In genomic region chr6:128118401-128118800, GRCh38 we compare ENCODE assay signal across 20 cellular contexts.
A peak's percentile ranks its signal among the peaks of the same experiment; 100 is the strongest.
DNase-seq lines count a peak whose midpoint lies in the region; FAIRE-seq and TF ChIP-seq lines count a peak whose summit lies in the region.
"Had no signal": no experiment of that assay in that cellular context is flagged by ENCODE, and none has a peak within 500 bp of the region (broad histone marks: within the 10 kb centered on the region; RNA-seq: fewer than 3 reads in every experiment).

No MANE protein-coding gene starts in this region.

- peak; percentile 62 for FAIRE-seq in GM18507 (lab: Jason Lieb, UNC)
- FAIRE-seq: TTC549 had no signal

- no peak overlapping the region for H3K4me3 Mint-ChIP-seq in mesothelial cell of epicardium
- H3K4me3 Mint-ChIP-seq: activated CD4-positive, alpha-beta T cell treated with anti-CD3 and anti-CD28 coated beads, Interleukin-2, amount 10 ng/mL, durations not matched to agents 24 days and 14 days; CD4-positive, CD25-positive, alpha-beta regulatory T cell had no signal

- H3K36me3 ChIP-seq in skeletal muscle satellite cell (ENCODE audit: insufficient read depth, low read length) = no peaks in the 10 kb centered on the region
- H3K36me3 ChIP-seq: lower lobe of right lung, spleen, thoracic aorta had no signal

- H3K27ac Mint-ChIP-seq in mesothelial cell of epicardium = no peak overlapping the region
- H3K27ac Mint-ChIP-seq: activated CD4-positive, alpha-beta T cell treated with anti-CD3 and anti-CD28 coated beads, Interleukin-2, amount 10 ng/mL, durations not matched to agents 24 days and 14 days; CD4-positive, CD25-positive, alpha-beta regulatory T cell had no signal

- H3K4me1 ChIP-seq in skeletal muscle satellite cell (ENCODE audit: control insufficient read depth, insufficient read depth, low read length) = peaks cover 13% of the 10 kb centered on the region
- H3K4me1 ChIP-seq: lower lobe of right lung had no signal

- H3K27me3 ChIP-seq in skeletal muscle satellite cell (ENCODE audit: control insufficient read depth, insufficient read depth, low read length) = no peaks in the 10 kb centered on the region
- H3K27me3 ChIP-seq: spleen had no signal

- H3K9ac ChIP-seq in skeletal muscle satellite cell (ENCODE audit: low read depth, low read length) = no peak overlapping the region

- H3K4me1 Mint-ChIP-seq in mesothelial cell of epicardium = no peaks in the 10 kb centered on the region
- H3K4me1 Mint-ChIP-seq: CD4-positive, CD25-positive, alpha-beta regulatory T cell had no signal

- TF ChIP-seq CTCF in fibroblast of pulmonary artery (IDR thresholded peaks at IDR 0.05; ENCODE audit: low read length, missing control alignments) (no peak), mesothelial cell of epicardium (IDR thresholded peaks at IDR 0.05; ENCODE audit: unreplicated experiment) (no peak)

- DNase-seq in GM18507 (ENCODE audit: extremely low spot score, insufficient read length, low read depth) = no peak
- peak; percentile 28 for DNase-seq in astrocyte of the hippocampus (ENCODE audit: low read depth, low spot score)
- peak; percentile 32 for DNase-seq in fibroblast of pulmonary artery (ENCODE audit: low read depth)
- DNase-seq in stimulated activated CD4-positive, alpha-beta T cell treated with anti-CD3 and anti-CD28 coated beads, Interleukin-4, amount 100 ng/mL, for 4 hours = no peak
- DNase-seq in AG20443 (ENCODE audit: low spot score) = no peak
- DNase-seq in mesothelial cell of epicardium (ENCODE audit: low spot score in 2 of 2, unreplicated experiment in 2 of 2) = no peak
- DNase-seq: activated CD4-positive, alpha-beta T cell treated with anti-CD3 and anti-CD28 coated beads, Interleukin-2, amount 10 ng/mL, durations not matched to agents 24 days and 14 days; activated CD8-positive, alpha-beta memory T cell treated with anti-CD3 and anti-CD28 coated beads, Interleukin-2, amount 50 U/mL, for 48 hours; activated gamma-delta T cell; anterior cingulate cortex; CD4-positive, CD25-positive, alpha-beta regulatory T cell; head of caudate nucleus; KBM-7; lower lobe of right lung; NCI-H1048; NCI-H2029 treated with DMSO at 0.1 percent for 48 hours; spleen had no signal

- peaks cover 2% of the 10 kb centered on the region for H3K36me3 Mint-ChIP-seq in mesothelial cell of epicardium
- H3K36me3 Mint-ChIP-seq: CD4-positive, CD25-positive, alpha-beta regulatory T cell had no signal

- no peaks in the 10 kb centered on the region for H3K9me3 Mint-ChIP-seq in mesothelial cell of epicardium

- H3K27me3 Mint-ChIP-seq in mesothelial cell of epicardium (ENCODE audit: low read depth) = no peaks in the 10 kb centered on the region
- H3K27me3 Mint-ChIP-seq: CD4-positive, CD25-positive, alpha-beta regulatory T cell had no signal

- no peaks in the 10 kb centered on the region for H3K9me3 ChIP-seq in skeletal muscle satellite cell (replicated peaks; ENCODE audit: low read length)
- H3K9me3 ChIP-seq: lower lobe of right lung, spleen, thoracic aorta had no signal

- H3K4me3 ChIP-seq in fibroblast of pulmonary artery (replicated peaks; ENCODE audit: low read depth, low read length) (no peak overlapping the region), skeletal muscle satellite cell (ENCODE audit: low read length) (no peak overlapping the region)
- H3K4me3 ChIP-seq: lower lobe of right lung, spleen, thoracic aorta had no signal

- peak overlapping the region; percentile 32 for H3K4me2 ChIP-seq in skeletal muscle satellite cell (ENCODE audit: low read length)

Comparison
In these comparisons a context has a peak if more than half of its experiments do, and no peak if none do; other contexts are left out.
1. DNase-seq: peak in astrocyte of the hippocampus (single experiment) and fibroblast of pulmonary artery (single experiment); none in GM18507 (single experiment), stimulated activated CD4-positive, alpha-beta T cell treated with anti-CD3 and anti-CD28 coated beads, Interleukin-4, amount 100 ng/mL, for 4 hours (0 of 2), AG20443 (single experiment) and mesothelial cell of epicardium (0 of 2).